ENCODE assay signal across 17 cellular contexts in the genomic region with DNA sequence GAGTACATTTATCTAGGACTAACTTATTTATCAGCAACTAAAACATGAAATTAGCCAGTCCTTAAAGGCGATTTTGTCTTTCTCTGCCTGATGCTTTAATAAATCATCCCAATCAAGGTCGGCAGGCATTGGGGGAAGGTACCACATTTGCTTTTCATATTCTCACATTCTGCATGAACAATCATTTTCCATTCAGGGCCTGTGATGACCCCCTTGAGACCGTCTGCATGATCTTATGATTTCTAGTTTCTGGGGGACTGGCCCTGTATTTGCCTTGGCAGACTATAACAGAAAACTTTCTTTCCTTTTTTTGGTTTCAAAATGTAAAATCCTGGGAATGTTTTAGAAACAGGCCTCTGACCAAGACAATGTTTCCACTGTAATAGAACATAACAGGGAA.
A peak's percentile ranks its signal among the peaks of the same experiment; 100 is the strongest.
DNase-seq lines count a peak whose midpoint lies in the region; ATAC-seq, FAIRE-seq and TF ChIP-seq lines count a peak whose summit lies in the region.
"Had no signal": no experiment of that assay in that cellular context is flagged by ENCODE, and none has a peak within 500 bp of the region (broad histone marks: within the 10 kb centered on the region; RNA-seq: fewer than 3 reads in every experiment).

No MANE protein-coding gene starts in this region.

- no peak for FAIRE-seq in GM12878 (lab: Jason Lieb, UNC)
- FAIRE-seq in pancreas (lab: Jason Lieb, UNC): peak; percentile 20
- FAIRE-seq: H54 had no signal

- H3K4me1 ChIP-seq in GM12878 (ENCODE audit: control insufficient read depth, insufficient read depth, low read length): no peaks in the 10 kb centered on the region
- H3K4me1 ChIP-seq in pancreas: no peaks in the 10 kb centered on the region
- H3K4me1 ChIP-seq: Caco-2, HAP-1 had no signal

- no peak for TF ChIP-seq RAD21 in GM12878 (IDR thresholded peaks at IDR 0.05; ENCODE audit: insufficient read depth, low read depth, low read length)

- no peak overlapping the region for H3K9ac ChIP-seq in GM12878 (ENCODE audit: control insufficient read depth, insufficient read depth, low read length)

- peaks cover 2% of the 10 kb centered on the region; the same call in 1 of the 2 replicates for H3K79me2 ChIP-seq in GM12878 (ENCODE audit: control insufficient read depth, insufficient read depth, low read length)

- intact Hi-C loops in GM12878 (cut with micrococcal nuclease; ENCODE audit: unreplicated experiment) (loop anchor here (10.0 kb wide), 2 partner anchors 593 to 677 kb away; a partner anchor contains a TSS), pancreas (cut with DNase I) (no loop called here)

- H3K4me3 ChIP-seq in GM12878: no peak overlapping the region
- H3K4me3 ChIP-seq in pancreas: no peak overlapping the region
- H3K4me3 ChIP-seq: HAP-1 had no signal

- BruUV-seq in GM12878 (replicated peaks; lab: Mats Ljungman, UMichigan): no TSS peak

- H3K27ac ChIP-seq in GM12878 (ENCODE audit: control insufficient read depth, insufficient read depth) (peak overlapping the region; percentile 8; the same call in 1 of the 2 replicates), pancreas (no peak overlapping the region)

- DNase-seq in GM12878 (ENCODE audit: low read depth, low spot score) (no peak), pancreas (no peak), NCI-H774 (lab: John Stamatoyannopoulos, UW) (no peak), COLO668 (lab: John Stamatoyannopoulos, UW; ENCODE audit: unreplicated experiment) (no peak), NCI-H524 (lab: John Stamatoyannopoulos, UW) (no peak)
- DNase-seq: C1 segment of cervical spinal cord; Caco-2; CD4-positive, alpha-beta memory T cell; DMS153; DND-41; GDM1; GOT3; HFFc6 had no signal

- H2AFZ ChIP-seq in GM12878 (ENCODE audit: control insufficient read depth, low read depth, low read length): no peak overlapping the region

- no peaks in the 10 kb centered on the region for H4K20me1 ChIP-seq in GM12878 (ENCODE audit: control insufficient read depth, insufficient read depth)

- H3K4me2 ChIP-seq in GM12878 (ENCODE audit: control insufficient read depth, insufficient read depth): no peak overlapping the region

- H3K36me3 ChIP-seq in GM12878 (ENCODE audit: control insufficient read depth in 2 of 2, insufficient read depth in 2 of 2, low read length in 1 of 2) (no peaks in the 10 kb centered on the region), pancreas (no peaks in the 10 kb centered on the region)
- H3K36me3 ChIP-seq: HAP-1 had no signal

- no peak for TF ChIP-seq POLR2A in GM12878 (IDR thresholded peaks at IDR 0.05; ENCODE audit: low read depth, low read length)

- TF ChIP-seq CTCF in GM12878 (IDR thresholded peaks at IDR 0.05 in 2 of 3, conservative IDR thresholded peaks at IDR 0.05 in 1 of 3; ENCODE audit: control insufficient read depth in 2 of 3, extremely low read depth in 1 of 3, insufficient read depth in 1 of 3, low read depth in 3 of 3, low read length in 3 of 3): no peak
- no peak for TF ChIP-seq CTCF in pancreas (IDR thresholded peaks at IDR 0.05)

- CTCF ChIA-PET in GM12878 (lab: Yijun Ruan, JAX): interaction anchor here (1.7 to 4.5 kb wide), 2 partner anchors 78 to 87 kb away, joined by 4 to 19 read pairs; no protein-coding TSS in a partner anchor

- SMC1A ChIA-PET in GM12878 (lab: Charles Lee; ENCODE audit: uncharacterized antibody, unreplicated experiment): interaction anchor here (0.9 to 8.0 kb wide), 9 partner anchors 9 to 79 kb away, joined by 3 to 77 read pairs (median 25); no protein-coding TSS in a partner anchor

- no peak; a peak in 1 of 4 replicates for TF ChIP-seq EP300 in GM12878 (IDR thresholded peaks at IDR 0.05; ENCODE audit: borderline replicate concordance in 1 of 2, control insufficient read depth in 1 of 2, low read depth in 2 of 2, low read length in 2 of 2)

- 9% methylated on average over 3 of the region's 3 CpGs for WGBS in GM12878 (ENCODE audit: insufficient coverage, insufficient replicate concordance, low lambda C conversion rate, missing lambda C conversion rate)
- WGBS in pancreas, 2 donors: 40 to 46% methylated on average over 3 of the region's 3 CpGs

- in situ Hi-C loops in GM12878 (cut with MboI): no loop called here

- POLR2A ChIA-PET in GM12878 (lab: Charles Lee): interaction anchor here (0.9 to 2.0 kb wide), 3 partner anchors 56 to 293 kb away, joined by 3 to 6 read pairs (median 3); no protein-coding TSS in a partner anchor

- RAD21 ChIA-PET in GM12878 (lab: Charles Lee; ENCODE audit: unreplicated experiment): interaction anchor here (1.1 to 6.7 kb wide), 8 partner anchors 9 to 202 kb away, joined by 3 to 47 read pairs (median 10); no protein-coding TSS in a partner anchor

- peak; percentile 12 for ATAC-seq in GM18868 (IDR thresholded peaks at IDR 0.05; ENCODE audit: unreplicated experiment)
- peak; percentile 22; the same call in 2 of the 3 replicates for ATAC-seq in GM12878
- ATAC-seq in pancreas: no peak
- no peak for ATAC-seq in GM21447 (IDR thresholded peaks at IDR 0.05; ENCODE audit: unreplicated experiment)

- H3K9me3 ChIP-seq in GM12878 (replicated peaks; ENCODE audit: control insufficient read depth, insufficient read depth, low read length): no peaks in the 10 kb centered on the region; the same call in 2 of the 3 replicates
- H3K9me3 ChIP-seq in pancreas: no peaks in the 10 kb centered on the region
- H3K9me3 ChIP-seq: Caco-2, HAP-1 had no signal

- H3K27me3 ChIP-seq in GM12878 (replicated peaks in 1 of 2; ENCODE audit: control insufficient read depth in 2 of 2, insufficient read depth in 2 of 2, low read length in 1 of 2) (no peaks in the 10 kb centered on the region), pancreas (peaks cover 0 to 5% (median 0%) of the 10 kb centered on the region in 4 donors)

TF ChIP-seq in GM12878, 131 proteins besides CTCF, POLR2A, EP300 and RAD21:
- no peak for TF ChIP-seq ZNF217 (IDR thresholded peaks at IDR 0.05)
- TF ChIP-seq MEF2B (IDR thresholded peaks at IDR 0.05; ENCODE audit: partially characterized antibody, poor library complexity, severe bottlenecking): peak; percentile 73
- TF ChIP-seq, protein P1, sequence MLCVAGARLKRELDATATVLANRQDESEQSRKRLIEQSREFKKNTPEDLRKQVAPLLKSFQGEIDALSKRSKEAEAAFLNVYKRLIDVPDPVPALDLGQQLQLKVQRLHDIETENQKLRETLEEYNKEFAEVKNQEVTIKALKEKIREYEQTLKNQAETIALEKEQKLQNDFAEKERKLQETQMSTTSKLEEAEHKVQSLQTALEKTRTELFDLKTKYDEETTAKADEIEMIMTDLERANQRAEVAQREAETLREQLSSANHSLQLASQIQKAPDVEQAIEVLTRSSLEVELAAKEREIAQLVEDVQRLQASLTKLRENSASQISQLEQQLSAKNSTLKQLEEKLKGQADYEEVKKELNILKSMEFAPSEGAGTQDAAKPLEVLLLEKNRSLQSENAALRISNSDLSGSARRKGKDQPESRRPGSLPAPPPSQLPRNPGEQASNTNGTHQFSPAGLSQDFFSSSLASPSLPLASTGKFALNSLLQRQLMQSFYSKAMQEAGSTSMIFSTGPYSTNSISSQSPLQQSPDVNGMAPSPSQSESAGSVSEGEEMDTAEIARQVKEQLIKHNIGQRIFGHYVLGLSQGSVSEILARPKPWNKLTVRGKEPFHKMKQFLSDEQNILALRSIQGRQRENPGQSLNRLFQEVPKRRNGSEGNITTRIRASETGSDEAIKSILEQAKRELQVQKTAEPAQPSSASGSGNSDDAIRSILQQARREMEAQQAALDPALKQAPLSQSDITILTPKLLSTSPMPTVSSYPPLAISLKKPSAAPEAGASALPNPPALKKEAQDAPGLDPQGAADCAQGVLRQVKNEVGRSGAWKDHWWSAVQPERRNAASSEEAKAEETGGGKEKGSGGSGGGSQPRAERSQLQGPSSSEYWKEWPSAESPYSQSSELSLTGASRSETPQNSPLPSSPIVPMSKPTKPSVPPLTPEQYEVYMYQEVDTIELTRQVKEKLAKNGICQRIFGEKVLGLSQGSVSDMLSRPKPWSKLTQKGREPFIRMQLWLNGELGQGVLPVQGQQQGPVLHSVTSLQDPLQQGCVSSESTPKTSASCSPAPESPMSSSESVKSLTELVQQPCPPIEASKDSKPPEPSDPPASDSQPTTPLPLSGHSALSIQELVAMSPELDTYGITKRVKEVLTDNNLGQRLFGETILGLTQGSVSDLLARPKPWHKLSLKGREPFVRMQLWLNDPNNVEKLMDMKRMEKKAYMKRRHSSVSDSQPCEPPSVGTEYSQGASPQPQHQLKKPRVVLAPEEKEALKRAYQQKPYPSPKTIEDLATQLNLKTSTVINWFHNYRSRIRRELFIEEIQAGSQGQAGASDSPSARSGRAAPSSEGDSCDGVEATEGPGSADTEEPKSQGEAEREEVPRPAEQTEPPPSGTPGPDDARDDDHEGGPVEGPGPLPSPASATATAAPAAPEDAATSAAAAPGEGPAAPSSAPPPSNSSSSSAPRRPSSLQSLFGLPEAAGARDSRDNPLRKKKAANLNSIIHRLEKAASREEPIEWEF (IDR thresholded peaks at IDR 0.05; ENCODE audit: insufficient replicate concordance, low read depth, low read length): peak; percentile 56
TF ChIP-seq in GM12878: peak in this region for 2.

Comparison
In these comparisons a context has a peak if more than half of its experiments do, and no peak if none do; other contexts are left out.
1. ATAC-seq: peak in GM18868 (single experiment) and GM12878 (single experiment); none in pancreas (0 of 4) and GM21447 (single experiment).